19 cellular contexts compared by ENCODE assay signal in genomic region chr14:68167019-68167716, GRCh38.
DNase-seq lines count a peak whose midpoint lies in the region; ATAC-seq, FAIRE-seq and TF ChIP-seq lines count a peak whose summit lies in the region.
"Had no signal": no experiment of that assay in that cellular context is flagged by ENCODE, and none has a peak within 500 bp of the region (broad histone marks: within the 10 kb centered on the region; RNA-seq: fewer than 3 reads in every experiment).

No MANE protein-coding gene starts in this region.

- H3K4me3 ChIP-seq in HEK293 (ENCODE audit: low read depth, low read length): no peak overlapping the region
- no peak overlapping the region for H3K4me3 ChIP-seq in muscle layer of duodenum (ENCODE audit: low read depth in 1 of 2, low read length in 2 of 2)

- H3K4me3 Mint-ChIP-seq in type B pancreatic cell: peak overlapping the region; percentile 57
- no peak overlapping the region for H3K4me3 Mint-ChIP-seq in T-helper 2 cell treated with Interferon-gamma antibody and Interleukin-4, amounts not matched to agents 5 μg/mL and 100 μg/mL, for 36 hours
- H3K4me3 Mint-ChIP-seq in activated CD8-positive, alpha-beta T cell treated with anti-CD3 and anti-CD28 coated beads for 36 hours: no peak overlapping the region
- H3K4me3 Mint-ChIP-seq: CD8-positive, alpha-beta T cell had no signal

- no peaks in the 10 kb centered on the region for H3K27me3 Mint-ChIP-seq in type B pancreatic cell
- H3K27me3 Mint-ChIP-seq in T-helper 2 cell treated with Interferon-gamma antibody and Interleukin-4, amounts not matched to agents 5 μg/mL and 100 μg/mL, for 36 hours (ENCODE audit: low read depth): no peaks in the 10 kb centered on the region
- H3K27me3 Mint-ChIP-seq in activated CD8-positive, alpha-beta T cell treated with anti-CD3 and anti-CD28 coated beads for 36 hours: no peaks in the 10 kb centered on the region

- H3K9me3 ChIP-seq in HEK293 (ENCODE audit: control insufficient read depth, insufficient read depth, low read depth, low read length): no peaks in the 10 kb centered on the region
- no peaks in the 10 kb centered on the region for H3K9me3 ChIP-seq in muscle layer of duodenum (ENCODE audit: control insufficient read depth in 1 of 2, low read length in 2 of 2)
- H3K9me3 ChIP-seq: BE2C, Peyer's patch had no signal

- TF ChIP-seq CTCF in HEK293 (tag by site-specific recombination; IDR thresholded peaks at IDR 0.05): no peak
- TF ChIP-seq CTCF in type B pancreatic cell (conservative IDR thresholded peaks at IDR 0.05): no peak
- no peak for TF ChIP-seq CTCF in activated CD8-positive, alpha-beta T cell treated with anti-CD3 and anti-CD28 coated beads for 36 hours (IDR thresholded peaks at IDR 0.05)

- intact Hi-C loops in activated CD8-positive, alpha-beta T cell treated with anti-CD3 and anti-CD28 coated beads for 36 hours (cut with micrococcal nuclease): no loop called here

- peaks cover 15% of the 10 kb centered on the region for H3K36me3 Mint-ChIP-seq in type B pancreatic cell
- peaks cover 2% of the 10 kb centered on the region for H3K36me3 Mint-ChIP-seq in T-helper 2 cell treated with Interferon-gamma antibody and Interleukin-4, amounts not matched to agents 5 μg/mL and 100 μg/mL, for 36 hours (ENCODE audit: low read depth)
- H3K36me3 Mint-ChIP-seq in activated CD8-positive, alpha-beta T cell treated with anti-CD3 and anti-CD28 coated beads for 36 hours (ENCODE audit: low read depth): no peaks in the 10 kb centered on the region
- H3K36me3 Mint-ChIP-seq: CD8-positive, alpha-beta T cell had no signal

- H3K36me3 ChIP-seq in HEK293 (ENCODE audit: control insufficient read depth in 2 of 2, insufficient read depth in 1 of 2, low read length in 2 of 2) (no peaks in the 10 kb centered on the region), muscle layer of duodenum (ENCODE audit: control insufficient read depth in 1 of 2, insufficient read depth in 2 of 2, low read length in 2 of 2) (no peaks in the 10 kb centered on the region)
- H3K36me3 ChIP-seq: BE2C, Peyer's patch had no signal

- H3K4me1 Mint-ChIP-seq in type B pancreatic cell (ENCODE audit: unreplicated experiment): peaks cover 58% of the 10 kb centered on the region
- H3K4me1 Mint-ChIP-seq in T-helper 2 cell treated with Interferon-gamma antibody and Interleukin-4, amounts not matched to agents 5 μg/mL and 100 μg/mL, for 36 hours (ENCODE audit: low read depth): peaks cover 4% of the 10 kb centered on the region
- H3K4me1 Mint-ChIP-seq in activated CD8-positive, alpha-beta T cell treated with anti-CD3 and anti-CD28 coated beads for 36 hours (ENCODE audit: low read depth): peaks cover 3% of the 10 kb centered on the region

- POLR2A ChIA-PET in HEK293 (lab: Yijun Ruan, JAX): no interaction called here
- POLR2A ChIA-PET in activated CD8-positive, alpha-beta T cell treated with anti-CD3 and anti-CD28 coated beads for 36 hours (lab: Charles Lee): no interaction called here

- CTCF ChIA-PET in HEK293 (lab: Yijun Ruan, JAX): no interaction called here
- CTCF ChIA-PET in activated CD8-positive, alpha-beta T cell treated with anti-CD3 and anti-CD28 coated beads for 36 hours (lab: Charles Lee): interaction anchor here (1.1 to 1.6 kb wide), 2 partner anchors 11 to 23 kb away, joined by 3 to 5 read pairs; no protein-coding TSS in a partner anchor

- no peak for DNase-seq in type B pancreatic cell (ENCODE audit: extremely low spot score, unreplicated experiment)
- DNase-seq in NCI-H82 (lab: John Stamatoyannopoulos, UW): no peak
- no peak for DNase-seq in T-helper 2 cell treated with Interferon-gamma antibody and Interleukin-4, amounts not matched to agents 5 μg/mL and 100 μg/mL, for 36 hours (ENCODE audit: low spot score)
- DNase-seq in NCI-H1092 (lab: John Stamatoyannopoulos, UW): no peak
- no peak for DNase-seq in activated CD8-positive, alpha-beta T cell treated with anti-CD3 and anti-CD28 coated beads for 36 hours
- DNase-seq: BE2C; CD8-positive, alpha-beta T cell; HCEC 1CT; MM.1S; NCI-H1105 treated with DMSO at 0.1 percent for 48 hours; NCI-H187 treated with DMSO at 0.1 percent for 48 hours; NCI-H2171; NCI-H446 treated with DMSO at 0.1 percent for 48 hours; NCI-H774; Peyer's patch; Right ventricle myocardium superior had no signal

- FAIRE-seq in colon (lab: Jason Lieb, UNC): peak; percentile 66

- H3K4me1 ChIP-seq in HEK293 (ENCODE audit: control insufficient read depth, insufficient read depth, low read length) (peaks cover 47% of the 10 kb centered on the region), muscle layer of duodenum (ENCODE audit: control insufficient read depth in 1 of 2, insufficient read depth in 2 of 2, low read length in 2 of 2) (peaks cover 12 to 26% of the 10 kb centered on the region in 2 donors)
- H3K4me1 ChIP-seq: BE2C had no signal

- peak overlapping the region; percentile 78 for H3K27ac Mint-ChIP-seq in type B pancreatic cell
- H3K27ac Mint-ChIP-seq in T-helper 2 cell treated with Interferon-gamma antibody and Interleukin-4, amounts not matched to agents 5 μg/mL and 100 μg/mL, for 36 hours: no peak overlapping the region
- no peak overlapping the region for H3K27ac Mint-ChIP-seq in activated CD8-positive, alpha-beta T cell treated with anti-CD3 and anti-CD28 coated beads for 36 hours
- H3K27ac Mint-ChIP-seq: CD8-positive, alpha-beta T cell had no signal

- no peak for ATAC-seq in activated CD8-positive, alpha-beta T cell treated with anti-CD3 and anti-CD28 coated beads for 36 hours
- ATAC-seq: CD8-positive, alpha-beta T cell had no signal

- H3K9me3 Mint-ChIP-seq in type B pancreatic cell: peaks cover 5% of the 10 kb centered on the region
- H3K9me3 Mint-ChIP-seq in T-helper 2 cell treated with Interferon-gamma antibody and Interleukin-4, amounts not matched to agents 5 μg/mL and 100 μg/mL, for 36 hours: no peaks in the 10 kb centered on the region
- no peaks in the 10 kb centered on the region for H3K9me3 Mint-ChIP-seq in activated CD8-positive, alpha-beta T cell treated with anti-CD3 and anti-CD28 coated beads for 36 hours
- H3K9me3 Mint-ChIP-seq: CD8-positive, alpha-beta T cell had no signal

- H3K27ac ChIP-seq in HEK293 (ENCODE audit: extremely low read depth, low read depth, low read length) (0 out of 2 replicates have a peak overlapping the region, but pooled peaks have one; percentile 25), muscle layer of duodenum (ENCODE audit: low read length) (peak overlapping the region; percentile 57)

- no peaks in the 10 kb centered on the region for H3K27me3 ChIP-seq in muscle layer of duodenum (ENCODE audit: low read depth, low read length)
- H3K27me3 ChIP-seq: Peyer's patch had no signal

TF ChIP-seq in HEK293, 187 proteins besides CTCF, POLR2A, EP300 and RAD21 (continues in another document):
- TF ChIP-seq ZNF239 (tag by site-specific recombination; IDR thresholded peaks at IDR 0.05): no peak
- TF ChIP-seq ELK4 (IDR thresholded peaks at IDR 0.05; ENCODE audit: borderline replicate concordance, low read depth, low read length): no peak
- TF ChIP-seq ZNF610 (tag by site-specific recombination; IDR thresholded peaks at IDR 0.05; ENCODE audit: borderline replicate concordance): no peak
- 0 out of 2 replicates have a peak, but pooled peaks have one; percentile 14 for TF ChIP-seq PRDM4 (tag by site-specific recombination; IDR thresholded peaks at IDR 0.05)
- TF ChIP-seq ZNF580 (tag by site-specific recombination; IDR thresholded peaks at IDR 0.05): peak; percentile 87
- peak; percentile 85 for TF ChIP-seq FEZF1 (tag by site-specific recombination; IDR thresholded peaks at IDR 0.05)
- TF ChIP-seq WT1 (tag by site-specific recombination; IDR thresholded peaks at IDR 0.05): peak; percentile 99
- TF ChIP-seq, protein P1, sequence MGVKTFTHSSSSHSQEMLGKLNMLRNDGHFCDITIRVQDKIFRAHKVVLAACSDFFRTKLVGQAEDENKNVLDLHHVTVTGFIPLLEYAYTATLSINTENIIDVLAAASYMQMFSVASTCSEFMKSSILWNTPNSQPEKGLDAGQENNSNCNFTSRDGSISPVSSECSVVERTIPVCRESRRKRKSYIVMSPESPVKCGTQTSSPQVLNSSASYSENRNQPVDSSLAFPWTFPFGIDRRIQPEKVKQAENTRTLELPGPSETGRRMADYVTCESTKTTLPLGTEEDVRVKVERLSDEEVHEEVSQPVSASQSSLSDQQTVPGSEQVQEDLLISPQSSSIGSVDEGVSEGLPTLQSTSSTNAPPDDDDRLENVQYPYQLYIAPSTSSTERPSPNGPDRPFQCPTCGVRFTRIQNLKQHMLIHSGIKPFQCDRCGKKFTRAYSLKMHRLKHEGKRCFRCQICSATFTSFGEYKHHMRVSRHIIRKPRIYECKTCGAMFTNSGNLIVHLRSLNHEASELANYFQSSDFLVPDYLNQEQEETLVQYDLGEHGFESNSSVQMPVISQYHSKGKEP (tag by site-specific recombination; IDR thresholded peaks at IDR 0.05): peak; percentile 61; the same call in 1 of the 2 replicates
